Comparison of ENCODE assay signal across 16 cellular contexts in genomic region chr15:25641762-25642161, GRCh38.
"Had no signal": no experiment of that assay in that cellular context is flagged by ENCODE, and none has a peak within 500 bp of the region (broad histone marks: within the 10 kb centered on the region; RNA-seq: fewer than 3 reads in every experiment).

No MANE protein-coding gene starts in this region.

- H3K27ac Mint-ChIP-seq: activated CD4-positive, alpha-beta T cell treated with anti-CD3 and anti-CD28 coated beads, Interleukin-2, amount 10 ng/mL, durations not matched to agents 7 days and 5 days; activated naive CD8-positive, alpha-beta T cell treated with anti-CD3 and anti-CD28 coated beads, Interleukin-2, amount 10 ng/mL, durations not matched to agents 7 days and 5 days; immature natural killer cell; memory B cell had no signal

- H3K4me3 Mint-ChIP-seq: activated CD4-positive, alpha-beta T cell treated with anti-CD3 and anti-CD28 coated beads, Interleukin-2, amount 10 ng/mL, durations not matched to agents 7 days and 5 days; activated naive CD8-positive, alpha-beta T cell treated with anti-CD3 and anti-CD28 coated beads, Interleukin-2, amount 10 ng/mL, durations not matched to agents 7 days and 5 days; immature natural killer cell; memory B cell had no signal

- H3K36me3 Mint-ChIP-seq: activated naive CD8-positive, alpha-beta T cell treated with anti-CD3 and anti-CD28 coated beads, Interleukin-2, amount 10 ng/mL, durations not matched to agents 7 days and 5 days; immature natural killer cell; memory B cell had no signal

- ATAC-seq: left lobe of liver, pancreas had no signal

- H3K4me1 Mint-ChIP-seq: activated CD4-positive, alpha-beta T cell treated with anti-CD3 and anti-CD28 coated beads, Interleukin-2, amount 10 ng/mL, durations not matched to agents 7 days and 5 days; activated naive CD8-positive, alpha-beta T cell treated with anti-CD3 and anti-CD28 coated beads, Interleukin-2, amount 10 ng/mL, durations not matched to agents 7 days and 5 days; immature natural killer cell; memory B cell had no signal

- DNase-seq: activated CD4-positive, alpha-beta T cell treated with anti-CD3 and anti-CD28 coated beads, Interleukin-2, amount 10 ng/mL, durations not matched to agents 7 days and 5 days; activated CD4-positive, CD25-positive, alpha-beta regulatory T cell; activated naive CD4-positive, alpha-beta T cell; activated naive CD8-positive, alpha-beta T cell treated with anti-CD3 and anti-CD28 coated beads, Interleukin-2, amount 10 ng/mL, durations not matched to agents 7 days and 5 days; cerebellar nuclear complex; effector CD8-positive, alpha-beta T cell; immature natural killer cell; pancreas; stimulated activated CD4-positive, alpha-beta T cell treated with anti-CD3 and anti-CD28 coated beads, Interleukin-15, amount 100 ng/mL, for 24 hours; stimulated activated CD4-positive, alpha-beta T cell treated with anti-CD3 and anti-CD28 coated beads, Interleukin-4, amount 100 ng/mL, for 1 hour; stimulated activated naive CD4-positive, alpha-beta T cell; substantia nigra; SW 1271 had no signal

- H3K9me3 ChIP-seq: pancreas, tibial nerve had no signal

- H3K27ac ChIP-seq: pancreas, tibial nerve had no signal

- H3K27me3 ChIP-seq: pancreas, tibial nerve had no signal

- H3K4me1 ChIP-seq: pancreas, tibial nerve had no signal

- H3K36me3 ChIP-seq: pancreas, tibial nerve had no signal

- H3K9me3 Mint-ChIP-seq: activated CD4-positive, alpha-beta T cell treated with anti-CD3 and anti-CD28 coated beads, Interleukin-2, amount 10 ng/mL, durations not matched to agents 7 days and 5 days; activated naive CD8-positive, alpha-beta T cell treated with anti-CD3 and anti-CD28 coated beads, Interleukin-2, amount 10 ng/mL, durations not matched to agents 7 days and 5 days; memory B cell had no signal

- H3K4me3 ChIP-seq: pancreas, tibial nerve had no signal
